In the genomic region with DNA sequence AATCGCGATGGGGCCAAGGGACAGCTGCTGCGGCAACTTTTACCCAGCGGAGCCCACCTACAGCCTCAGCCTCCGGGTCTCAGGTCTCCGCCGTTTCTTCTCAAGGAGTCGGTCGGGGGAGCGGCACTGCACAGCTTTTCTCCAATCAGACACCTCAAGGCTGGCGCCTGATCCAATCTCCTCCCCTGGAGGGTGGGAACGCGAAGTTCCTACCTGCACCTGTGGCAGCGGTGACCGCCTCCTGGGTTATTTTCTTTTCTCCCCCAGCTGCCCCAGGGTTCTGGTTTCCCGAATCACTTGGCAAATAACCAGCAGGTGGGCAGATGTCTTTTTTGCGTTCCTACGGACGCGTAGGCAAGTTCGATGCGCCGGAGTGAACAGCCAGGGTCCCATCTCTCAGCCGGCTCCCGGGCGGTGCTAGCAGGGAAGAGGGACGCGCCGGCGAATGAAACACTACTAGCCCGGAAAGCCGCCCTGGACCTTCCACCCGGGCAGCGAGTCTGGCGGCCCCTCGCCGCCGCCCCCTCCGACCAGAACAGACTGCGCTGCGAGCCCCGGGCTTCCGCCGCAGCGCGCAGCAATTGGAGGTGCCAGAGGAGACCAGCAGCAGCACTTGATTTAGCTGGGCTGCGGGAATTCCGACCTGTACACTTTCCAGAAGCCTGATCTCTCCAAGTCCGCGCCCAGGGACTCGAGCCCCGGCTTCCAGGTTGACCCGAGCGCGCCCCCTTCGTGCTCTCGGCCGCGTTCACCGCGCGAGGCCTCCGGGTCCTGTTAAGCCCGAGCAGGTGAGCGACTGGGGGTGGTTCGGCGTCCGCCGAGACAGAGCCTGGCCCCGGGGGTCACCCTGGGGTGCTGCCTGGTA, we compare ENCODE assay signal across 1 cellular context.
TF ChIP-seq lines count a peak whose summit lies in the region.

TSS of gene PRR15 (plus strand) at position 246 of the 865 bp plus-strand sequence. CDS start 2,495 bp downstream, outside the sequence.

TF ChIP-seq in HEK293, 187 proteins besides CTCF, POLR2A, EP300 and RAD21 (continued from another document and continues in another):
- TF ChIP-seq, protein P1, sequence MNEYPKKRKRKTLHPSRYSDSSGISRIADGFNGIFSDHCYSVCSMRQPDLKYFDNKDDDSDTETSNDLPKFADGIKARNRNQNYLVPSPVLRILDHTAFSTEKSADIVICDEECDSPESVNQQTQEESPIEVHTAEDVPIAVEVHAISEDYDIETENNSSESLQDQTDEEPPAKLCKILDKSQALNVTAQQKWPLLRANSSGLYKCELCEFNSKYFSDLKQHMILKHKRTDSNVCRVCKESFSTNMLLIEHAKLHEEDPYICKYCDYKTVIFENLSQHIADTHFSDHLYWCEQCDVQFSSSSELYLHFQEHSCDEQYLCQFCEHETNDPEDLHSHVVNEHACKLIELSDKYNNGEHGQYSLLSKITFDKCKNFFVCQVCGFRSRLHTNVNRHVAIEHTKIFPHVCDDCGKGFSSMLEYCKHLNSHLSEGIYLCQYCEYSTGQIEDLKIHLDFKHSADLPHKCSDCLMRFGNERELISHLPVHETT (tag by site-specific recombination; IDR thresholded peaks at IDR 0.05) = no peak
- TF ChIP-seq ZNF426 (tag by site-specific recombination; IDR thresholded peaks at IDR 0.05) = no peak
- TF ChIP-seq, protein P2, sequence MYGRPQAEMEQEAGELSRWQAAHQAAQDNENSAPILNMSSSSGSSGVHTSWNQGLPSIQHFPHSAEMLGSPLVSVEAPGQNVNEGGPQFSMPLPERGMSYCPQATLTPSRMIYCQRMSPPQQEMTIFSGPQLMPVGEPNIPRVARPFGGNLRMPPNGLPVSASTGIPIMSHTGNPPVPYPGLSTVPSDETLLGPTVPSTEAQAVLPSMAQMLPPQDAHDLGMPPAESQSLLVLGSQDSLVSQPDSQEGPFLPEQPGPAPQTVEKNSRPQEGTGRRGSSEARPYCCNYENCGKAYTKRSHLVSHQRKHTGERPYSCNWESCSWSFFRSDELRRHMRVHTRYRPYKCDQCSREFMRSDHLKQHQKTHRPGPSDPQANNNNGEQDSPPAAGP (tag by site-specific recombination; IDR thresholded peaks at IDR 0.05) = no peak
- peak; percentile 97 for TF ChIP-seq SCRT2 (tag by site-specific recombination; IDR thresholded peaks at IDR 0.05)
- TF ChIP-seq EGR2 (tag by site-specific recombination; IDR thresholded peaks at IDR 0.05; ENCODE audit: low read depth) = peak; percentile 27; the same call in 1 of the 2 replicates
- no peak for TF ChIP-seq ZNF549 (tag by site-specific recombination; IDR thresholded peaks at IDR 0.05)
- TF ChIP-seq HOXC10 (CRISPR knock-in tag; IDR thresholded peaks at IDR 0.05) = no peak
- TF ChIP-seq REPIN1 (tag by site-specific recombination; IDR thresholded peaks at IDR 0.05; ENCODE audit: low read depth) = no peak
- TF ChIP-seq KLF1 (tag by site-specific recombination; IDR thresholded peaks at IDR 0.05) = 0 out of 2 replicates have a peak, but pooled peaks have one; percentile 11
- TF ChIP-seq ZNF548 (tag by site-specific recombination; IDR thresholded peaks at IDR 0.05) = no peak
- TF ChIP-seq ZNF302 (tag by site-specific recombination; IDR thresholded peaks at IDR 0.05; ENCODE audit: low read depth) = no peak
- no peak for TF ChIP-seq WT1 (tag by site-specific recombination; IDR thresholded peaks at IDR 0.05)
- no peak for TF ChIP-seq ZNF311 (tag by site-specific recombination; IDR thresholded peaks at IDR 0.05; ENCODE audit: borderline replicate concordance)
- no peak for TF ChIP-seq OVOL3 (tag by site-specific recombination; IDR thresholded peaks at IDR 0.05)
- TF ChIP-seq HOXD13 (CRISPR knock-in tag; IDR thresholded peaks at IDR 0.05; ENCODE audit: borderline replicate concordance) = no peak
- TF ChIP-seq ZNF544 (tag by site-specific recombination; IDR thresholded peaks at IDR 0.05) = no peak
- no peak for TF ChIP-seq ZSCAN4 (tag by site-specific recombination; IDR thresholded peaks at IDR 0.05)
- TF ChIP-seq ZNF48 (tag by site-specific recombination; IDR thresholded peaks at IDR 0.05) = no peak
- TF ChIP-seq TRIM28 (IDR thresholded peaks at IDR 0.05; ENCODE audit: borderline replicate concordance, low read length) = no peak
- TF ChIP-seq ZNF184 (tag by site-specific recombination; IDR thresholded peaks at IDR 0.05) = no peak
- TF ChIP-seq ZNF112 (tag by site-specific recombination; IDR thresholded peaks at IDR 0.05) = no peak
- peak; percentile 94 for TF ChIP-seq PRDM10 (tag by site-specific recombination; IDR thresholded peaks at IDR 0.05)
- no peak for TF ChIP-seq ZNF701 (tag by site-specific recombination; IDR thresholded peaks at IDR 0.05)
- TF ChIP-seq ZNF488 (tag by site-specific recombination; IDR thresholded peaks at IDR 0.05) = no peak
- TF ChIP-seq ZNF121 (tag by site-specific recombination; IDR thresholded peaks at IDR 0.05) = no peak
- TF ChIP-seq GLI4 (tag by site-specific recombination; IDR thresholded peaks at IDR 0.05) = no peak
- no peak for TF ChIP-seq ZFP37 (tag by site-specific recombination; IDR thresholded peaks at IDR 0.05)
- no peak for TF ChIP-seq ZNF843 (tag by site-specific recombination; IDR thresholded peaks at IDR 0.05)
- no peak for TF ChIP-seq ZNF133 (tag by site-specific recombination; IDR thresholded peaks at IDR 0.05)
- no peak for TF ChIP-seq ZBTB1 (tag by site-specific recombination; IDR thresholded peaks at IDR 0.05)
- no peak for TF ChIP-seq ZNF174 (tag by site-specific recombination; IDR thresholded peaks at IDR 0.05)
- no peak for TF ChIP-seq ZNF677 (tag by site-specific recombination; IDR thresholded peaks at IDR 0.05)
- TF ChIP-seq ZSCAN30 (tag by site-specific recombination; IDR thresholded peaks at IDR 0.05) = no peak
- TF ChIP-seq, protein P3, sequence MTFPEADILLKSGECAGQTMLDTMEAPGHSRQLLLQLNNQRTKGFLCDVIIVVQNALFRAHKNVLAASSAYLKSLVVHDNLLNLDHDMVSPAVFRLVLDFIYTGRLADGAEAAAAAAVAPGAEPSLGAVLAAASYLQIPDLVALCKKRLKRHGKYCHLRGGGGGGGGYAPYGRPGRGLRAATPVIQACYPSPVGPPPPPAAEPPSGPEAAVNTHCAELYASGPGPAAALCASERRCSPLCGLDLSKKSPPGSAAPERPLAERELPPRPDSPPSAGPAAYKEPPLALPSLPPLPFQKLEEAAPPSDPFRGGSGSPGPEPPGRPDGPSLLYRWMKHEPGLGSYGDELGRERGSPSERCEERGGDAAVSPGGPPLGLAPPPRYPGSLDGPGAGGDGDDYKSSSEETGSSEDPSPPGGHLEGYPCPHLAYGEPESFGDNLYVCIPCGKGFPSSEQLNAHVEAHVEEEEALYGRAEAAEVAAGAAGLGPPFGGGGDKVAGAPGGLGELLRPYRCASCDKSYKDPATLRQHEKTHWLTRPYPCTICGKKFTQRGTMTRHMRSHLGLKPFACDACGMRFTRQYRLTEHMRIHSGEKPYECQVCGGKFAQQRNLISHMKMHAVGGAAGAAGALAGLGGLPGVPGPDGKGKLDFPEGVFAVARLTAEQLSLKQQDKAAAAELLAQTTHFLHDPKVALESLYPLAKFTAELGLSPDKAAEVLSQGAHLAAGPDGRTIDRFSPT (tag by site-specific recombination; IDR thresholded peaks at IDR 0.05) = 0 out of 2 replicates have a peak, but pooled peaks have one; percentile 9
- no peak for TF ChIP-seq ZNF26 (tag by site-specific recombination; IDR thresholded peaks at IDR 0.05)
- no peak for TF ChIP-seq TSHZ1 (tag by site-specific recombination; IDR thresholded peaks at IDR 0.05; ENCODE audit: borderline replicate concordance)
- TF ChIP-seq ZNF621 (tag by site-specific recombination; IDR thresholded peaks at IDR 0.05) = no peak
- no peak for TF ChIP-seq ZNF747 (tag by site-specific recombination; IDR thresholded peaks at IDR 0.05)
- no peak for TF ChIP-seq ZNF416 (tag by site-specific recombination; IDR thresholded peaks at IDR 0.05)
- TF ChIP-seq FEZF1 (tag by site-specific recombination; IDR thresholded peaks at IDR 0.05) = peak; percentile 61; the same call in 1 of the 2 replicates
- no peak for TF ChIP-seq ZNF292 (tag by site-specific recombination; IDR thresholded peaks at IDR 0.05; ENCODE audit: borderline replicate concordance, low read depth)
- TF ChIP-seq ZNF175 (tag by site-specific recombination; IDR thresholded peaks at IDR 0.05) = no peak
- no peak for TF ChIP-seq ZNF529 (tag by site-specific recombination; IDR thresholded peaks at IDR 0.05; ENCODE audit: insufficient replicate concordance)
